Comparison of ENCODE assay signal across 8 cellular contexts in genomic region chr10:3172081-3172445, GRCh38. TPM values are rescaled to one million over a fixed set of nuclear protein-coding genes. Genes with fewer than 3 reads are reported as not detected.
A peak's percentile ranks its signal among the peaks of the same experiment; 100 is the strongest.
DNase-seq lines count a peak whose midpoint lies in the region; ATAC-seq and TF ChIP-seq lines count a peak whose summit lies in the region.

No MANE protein-coding gene starts in this region.

- peak overlapping the region; percentile 87 for H3K4me2 ChIP-seq in trophoblast cell (ENCODE audit: low read length)

- H3K4me1 Mint-ChIP-seq in CD4-positive, alpha-beta memory T cell, result peaks cover 10 to 22% (median 14%) of the 10 kb centered on the region in 4 donors
- H3K4me1 Mint-ChIP-seq in activated T-helper 2 cell treated with anti-CD3 and anti-CD28 coated beads, Interferon-gamma antibody, Interleukin-2, Interleukin-4, amounts not matched to agents 10 μg/mL and 5 μg/mL and 100 μg/mL, durations not matched to agents 14 hours and 24 hours and 36 hours (ENCODE audit: low read depth), result peaks cover 7% of the 10 kb centered on the region

- peaks cover 24% of the 10 kb centered on the region for H3K36me3 ChIP-seq in CD4-positive, alpha-beta memory T cell (ENCODE audit: insufficient read depth, low read length)
- H3K36me3 ChIP-seq in trophoblast cell (ENCODE audit: control insufficient read depth in 1 of 2, insufficient read depth in 2 of 2, low read length in 2 of 2), result peaks cover 18 to 20% of the 10 kb centered on the region in 2 experiments

- intact Hi-C loops in CD4-positive, alpha-beta memory T cell (cut with micrococcal nuclease), result loop anchor here (1.0 kb wide), 1 partner anchor 105 kb away; the partner anchor contains the start of gene PFKP
- intact Hi-C loops in activated T-helper 2 cell treated with anti-CD3 and anti-CD28 coated beads, Interferon-gamma antibody, Interleukin-2, Interleukin-4, amounts not matched to agents 10 μg/mL and 5 μg/mL and 100 μg/mL, durations not matched to agents 14 hours and 24 hours and 36 hours (cut with micrococcal nuclease), result loop anchor here (2.0 kb wide), 1 partner anchor 105 kb away; the partner anchor contains the start of gene PFKP

- H3K27ac ChIP-seq in CD4-positive, alpha-beta memory T cell (ENCODE audit: low read depth, low read length), result peak overlapping the region; percentile 80
- H3K27ac ChIP-seq in HL-60 (replicated peaks), result peak overlapping the region; percentile 55
- H3K27ac ChIP-seq in trophoblast cell (ENCODE audit: low read depth, low read length), result peak overlapping the region; percentile 58

- H3K18ac ChIP-seq in trophoblast cell (ENCODE audit: low read length), result peak overlapping the region; percentile 4

- no peaks in the 10 kb centered on the region for H3K9me3 Mint-ChIP-seq in CD4-positive, alpha-beta memory T cell
- no peaks in the 10 kb centered on the region for H3K9me3 Mint-ChIP-seq in activated T-helper 2 cell treated with anti-CD3 and anti-CD28 coated beads, Interferon-gamma antibody, Interleukin-2, Interleukin-4, amounts not matched to agents 10 μg/mL and 5 μg/mL and 100 μg/mL, durations not matched to agents 14 hours and 24 hours and 36 hours

- POLR2A ChIA-PET in CD4-positive, alpha-beta memory T cell (lab: Charles Lee; ENCODE audit: partially characterized antibody), result interaction anchor here (1.0 to 1.3 kb wide), 7 partner anchors 9 to 1665 kb away, joined by 3 to 8 read pairs (median 3); partner anchors contain the start of gene KLF6

- peak overlapping the region; percentile 63 to 81 for H3K4me3 ChIP-seq in CD4-positive, alpha-beta memory T cell (ENCODE audit: low read length in 2 of 2)
- H3K4me3 ChIP-seq in HL-60 (replicated peaks; ENCODE audit: insufficient read depth, low read length), result peak overlapping the region; percentile 69
- peak overlapping the region; percentile 91 for H3K4me3 ChIP-seq in trophoblast cell (ENCODE audit: low read depth, low read length)

- peaks cover 7% of the 10 kb centered on the region for H3K79me1 ChIP-seq in trophoblast cell (ENCODE audit: low read length)

- H3K27me3 Mint-ChIP-seq in CD4-positive, alpha-beta memory T cell, result no peaks in the 10 kb centered on the region
- peaks cover 25% of the 10 kb centered on the region for H3K27me3 Mint-ChIP-seq in activated T-helper 2 cell treated with anti-CD3 and anti-CD28 coated beads, Interferon-gamma antibody, Interleukin-2, Interleukin-4, amounts not matched to agents 10 μg/mL and 5 μg/mL and 100 μg/mL, durations not matched to agents 14 hours and 24 hours and 36 hours (ENCODE audit: low read depth)

- H3K9me3 ChIP-seq in CD4-positive, alpha-beta memory T cell (ENCODE audit: control insufficient read depth in 1 of 2, low read length in 2 of 2), result no peaks in the 10 kb centered on the region
- peaks cover 3% of the 10 kb centered on the region for H3K9me3 ChIP-seq in trophoblast cell (ENCODE audit: insufficient read depth, low read depth, low read length)

- peak overlapping the region; percentile 86 to 95 (median 92) for H3K27ac Mint-ChIP-seq in CD4-positive, alpha-beta memory T cell
- peak overlapping the region; percentile 86 for H3K27ac Mint-ChIP-seq in activated T-helper 2 cell treated with anti-CD3 and anti-CD28 coated beads, Interferon-gamma antibody, Interleukin-2, Interleukin-4, amounts not matched to agents 10 μg/mL and 5 μg/mL and 100 μg/mL, durations not matched to agents 14 hours and 24 hours and 36 hours

- no peak for DNase-seq in CD4-positive, alpha-beta memory T cell
- DNase-seq in HL-60 (ENCODE audit: low read depth in 1 of 2, low spot score in 1 of 2) (peak in 1 of 2 experiments; percentile 8), glomerular endothelial cell (ENCODE audit: extremely low read depth, low read depth, low spot score) (peak; percentile 39), trophoblast cell (peak; percentile 18 to 59), COR-L47 (lab: John Stamatoyannopoulos, UW) (no peak)
- DNase-seq in activated T-helper 2 cell treated with anti-CD3 and anti-CD28 coated beads, Interferon-gamma antibody, Interleukin-2, Interleukin-4, amounts not matched to agents 10 μg/mL and 5 μg/mL and 100 μg/mL, durations not matched to agents 14 hours and 24 hours and 36 hours (ENCODE audit: low spot score), result no peak

- H4K8ac ChIP-seq in trophoblast cell (ENCODE audit: low read depth, low read length), result peak overlapping the region; percentile 43

- ATAC-seq in HG03457 (IDR thresholded peaks at IDR 0.05; ENCODE audit: unreplicated experiment) (no peak), HG03439 (IDR thresholded peaks at IDR 0.05; ENCODE audit: unreplicated experiment) (no peak)

- CTCF ChIA-PET in CD4-positive, alpha-beta memory T cell (lab: Charles Lee; ENCODE audit: partially characterized antibody), result interaction anchor here (1.3 to 1.4 kb wide), 2 partner anchors 20 to 23 kb away, joined by 3 to 4 read pairs; no protein-coding TSS in a partner anchor

- peaks cover 2% of the 10 kb centered on the region for H3K79me2 ChIP-seq in trophoblast cell (ENCODE audit: control insufficient read depth, insufficient read depth, low read length, poor library complexity)

- no peak overlapping the region for H4K91ac ChIP-seq in trophoblast cell (ENCODE audit: low read depth, low read length)

- H3K23ac ChIP-seq in trophoblast cell (ENCODE audit: low read length), result no peak overlapping the region

- H3K9ac ChIP-seq in trophoblast cell (ENCODE audit: low read length), result peak overlapping the region; percentile 87

- H3K14ac ChIP-seq in trophoblast cell (ENCODE audit: low read length), result no peak overlapping the region

- H3K4me1 ChIP-seq in CD4-positive, alpha-beta memory T cell (ENCODE audit: insufficient read depth, low read length), result peaks cover 16% of the 10 kb centered on the region
- H3K4me1 ChIP-seq in trophoblast cell (ENCODE audit: control insufficient read depth in 1 of 2, insufficient read depth in 2 of 2, low read length in 2 of 2), result peaks cover 0 to 4% of the 10 kb centered on the region in 2 experiments

- no peak overlapping the region for H2BK12ac ChIP-seq in trophoblast cell (ENCODE audit: low read length)

- TF ChIP-seq CTCF in HL-60 (IDR thresholded peaks at IDR 0.05; ENCODE audit: insufficient read depth, low read length), result no peak

- no peak overlapping the region for H2BK120ac ChIP-seq in trophoblast cell (ENCODE audit: insufficient read depth, low read length, poor library complexity)

- no CpG with 5 or more reads among the region's 21 CpGs for WGBS in trophoblast cell (ENCODE audit: extremely low coverage, insufficient coverage, insufficient read length)

- H3K27me3 ChIP-seq in CD4-positive, alpha-beta memory T cell (ENCODE audit: insufficient read depth, low read length), result no peaks in the 10 kb centered on the region
- no peaks in the 10 kb centered on the region for H3K27me3 ChIP-seq in HL-60 (ENCODE audit: insufficient read depth, poor library complexity, severe bottlenecking)
- no peaks in the 10 kb centered on the region for H3K27me3 ChIP-seq in trophoblast cell (ENCODE audit: insufficient read depth, low read length)

- H3K4ac ChIP-seq in trophoblast cell (ENCODE audit: low read depth, low read length), result peak overlapping the region; percentile 20

- no peak overlapping the region for H2BK5ac ChIP-seq in trophoblast cell (ENCODE audit: low read depth, low read length, poor library complexity)

- peaks cover 29 to 33% of the 10 kb centered on the region in 2 donors for H3K36me3 Mint-ChIP-seq in CD4-positive, alpha-beta memory T cell
- H3K36me3 Mint-ChIP-seq in activated T-helper 2 cell treated with anti-CD3 and anti-CD28 coated beads, Interferon-gamma antibody, Interleukin-2, Interleukin-4, amounts not matched to agents 10 μg/mL and 5 μg/mL and 100 μg/mL, durations not matched to agents 14 hours and 24 hours and 36 hours (ENCODE audit: low read depth), result peaks cover 28% of the 10 kb centered on the region

- H2AK5ac ChIP-seq in trophoblast cell (ENCODE audit: low read length), result no peak overlapping the region

- H3K4me3 Mint-ChIP-seq in CD4-positive, alpha-beta memory T cell, result peak overlapping the region; percentile 87 to 93 (median 90)
- peak overlapping the region; percentile 90 for H3K4me3 Mint-ChIP-seq in activated T-helper 2 cell treated with anti-CD3 and anti-CD28 coated beads, Interferon-gamma antibody, Interleukin-2, Interleukin-4, amounts not matched to agents 10 μg/mL and 5 μg/mL and 100 μg/mL, durations not matched to agents 14 hours and 24 hours and 36 hours (ENCODE audit: low read depth)

- peak overlapping the region; percentile 37 for H2AFZ ChIP-seq in trophoblast cell (ENCODE audit: insufficient read depth, low read length, poor library complexity)

- H4K12ac ChIP-seq in trophoblast cell (ENCODE audit: low read depth, low read length), result peak overlapping the region; percentile 63

RNA-seq across cellular contexts. Expression of gene PITRM1, which starts 0.5 kb away (rescaled TPM):
- 10 to 100 TPM; 78.5 to 80.7 TPM for total RNA-seq in CD4-positive, alpha-beta memory T cell
- polyA plus RNA-seq in CD4-positive, alpha-beta memory T cell, result 10 to 100 TPM; 25.5 to 47.6 TPM
- 76.4 and 84.5 TPM in 2 replicates for total RNA-seq in activated T-helper 2 cell treated with anti-CD3 and anti-CD28 coated beads, Interferon-gamma antibody, Interleukin-2, Interleukin-4, amounts not matched to agents 10 μg/mL and 5 μg/mL and 100 μg/mL, durations not matched to agents 14 hours and 24 hours and 36 hours
- total RNA-seq in glomerular endothelial cell, result 86.2 and 110 TPM in 2 replicates
- polyA plus RNA-seq in trophoblast cell (2013), result 38.5 and 39.4 TPM in 2 replicates

Comparison
In these comparisons a context has a peak if more than half of its experiments do, and no peak if none do; other contexts are left out.
1. DNase-seq: peak in glomerular endothelial cell (single experiment) and trophoblast cell (2 of 2); none in CD4-positive, alpha-beta memory T cell (0 of 5), activated T-helper 2 cell treated with anti-CD3 and anti-CD28 coated beads, Interferon-gamma antibody, Interleukin-2, Interleukin-4, amounts not matched to agents 10 μg/mL and 5 μg/mL and 100 μg/mL, durations not matched to agents 14 hours and 24 hours and 36 hours (single experiment) and COR-L47 (single experiment).
2. Peak in every context shown above with its lines, with median percentiles within 50 percentile points of each other: H3K27ac ChIP-seq and H3K4me3 ChIP-seq.